Comparison of ENCODE assay signal across 21 cellular contexts in the genomic region with DNA sequence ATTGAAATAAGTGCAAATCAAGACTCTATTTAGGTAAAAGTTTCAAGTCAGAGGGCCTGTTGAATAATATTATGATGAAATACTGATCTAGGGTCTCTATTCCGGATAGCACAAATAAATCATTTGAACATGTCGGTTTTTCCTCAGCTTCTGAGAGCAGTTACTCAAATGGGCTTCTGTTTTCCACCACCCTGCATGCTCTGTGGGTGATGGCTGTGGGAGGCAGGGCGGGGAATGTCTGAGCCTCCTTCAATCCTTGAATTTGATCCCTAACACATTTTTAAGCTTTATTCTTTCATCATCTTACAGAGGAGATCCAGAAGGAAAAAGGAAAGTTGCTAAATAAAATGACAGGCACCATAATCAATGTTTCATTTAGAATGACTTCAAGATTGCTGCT. TPM values are rescaled to one million over a fixed set of nuclear protein-coding genes. Genes with fewer than 3 reads are reported as not detected.
DNase-seq lines count a peak whose midpoint lies in the region; ATAC-seq and TF ChIP-seq lines count a peak whose summit lies in the region.
"Had no signal": no experiment of that assay in that cellular context is flagged by ENCODE, and none has a peak within 500 bp of the region (broad histone marks: within the 10 kb centered on the region; RNA-seq: fewer than 3 reads in every experiment).

No MANE protein-coding gene starts in this region.

- TF ChIP-seq CTCF in cardiac muscle cell (IDR thresholded peaks at IDR 0.05; ENCODE audit: low read depth, low read length) (no peak), left lung (IDR thresholded peaks at IDR 0.05) (no peak)

- H3K27ac ChIP-seq in cardiac muscle cell = peak overlapping the region; percentile 83
- peak overlapping the region in 1 of 2 donors; percentile 21 for H3K27ac ChIP-seq in left lung
- H3K27ac ChIP-seq: HL-60 had no signal

- no peaks in the 10 kb centered on the region for H3K27me3 ChIP-seq in cardiac muscle cell
- H3K27me3 ChIP-seq in left lung = no peaks in the 10 kb centered on the region
- H3K27me3 ChIP-seq: upper lobe of left lung had no signal

- H3K4me1 ChIP-seq in cardiac muscle cell (ENCODE audit: low read depth) (peaks cover 70% of the 10 kb centered on the region), left lung (no peaks in the 10 kb centered on the region)
- H3K4me1 ChIP-seq: upper lobe of left lung had no signal

- no peak overlapping the region for H3K4me3 ChIP-seq in cardiac muscle cell
- H3K4me3 ChIP-seq in left lung = no peak overlapping the region
- H3K4me3 ChIP-seq: upper lobe of left lung had no signal

- ATAC-seq in left cardiac atrium (peak in 1 of 2 donors; percentile 63), left lung (no peak)

- intact Hi-C loops in cardiac septum (cut with DNase I) (no loop called here), left cardiac atrium (cut with DNase I) (no loop called here), left lung (cut with DNase I) (no loop called here)

- peak; percentile 38 for DNase-seq in cardiac muscle cell (ENCODE audit: low read depth in 1 of 2, low spot score in 1 of 2)
- no peak for DNase-seq in cardiac septum (ENCODE audit: low spot score)
- DNase-seq in left cardiac atrium = peak; percentile 26
- DNase-seq in pons (ENCODE audit: low spot score) = peak; percentile 74
- no peak for DNase-seq in NK-92 treated with Interleukin-12 subunit alpha and Interleukin-12 subunit beta, amount 100 ng/mL, for 24 hours (lab: John Stamatoyannopoulos, UW)
- DNase-seq in GF-D8 (lab: John Stamatoyannopoulos, UW) = no peak
- no peak for DNase-seq in left lung
- no peak for DNase-seq in 8988T
- DNase-seq: activated CD4-positive, alpha-beta T cell treated with anti-CD3 and anti-CD28 coated beads, Interleukin-2, amount 50 U/mL, for 1 hour; C1 segment of cervical spinal cord; H9; MM.1S; NCI-H1436 treated with DMSO at 0.1 percent for 48 hours; NCI-H2171 treated with DMSO at 0.1 percent for 48 hours; NCI-H69; OCI-M1; SHP77 treated with DMSO at 0.1 percent for 48 hours; upper lobe of left lung had no signal

- H3K36me3 ChIP-seq in cardiac muscle cell (no peaks in the 10 kb centered on the region), left lung (no peaks in the 10 kb centered on the region)
- H3K36me3 ChIP-seq: upper lobe of left lung had no signal

- H3K9me3 ChIP-seq in cardiac muscle cell (ENCODE audit: low read depth) (no peaks in the 10 kb centered on the region), left lung (no peaks in the 10 kb centered on the region)
- H3K9me3 ChIP-seq: upper lobe of left lung had no signal

RNA-seq across cellular contexts. Expression of a gene that starts 8.5 kb away (rescaled TPM):
- total RNA-seq in cardiac muscle cell (25.9 and 28.4 TPM in 2 replicates), cardiac septum (1.7 TPM), left cardiac atrium (1 to 10 TPM; 3.3 to 6.2 TPM), left lung (10 to 100 TPM in 1 of 2 donors, 1 to 10 TPM in 1; 9.0 to 14.4 TPM)
- 11.0 and 13.4 TPM in 2 replicates for polyA plus RNA-seq in cardiac muscle cell
- total RNA-seq: G401, H9 had no signal
- polyA plus RNA-seq: IgD-negative memory B cell had no signal

Comparison
In these comparisons a context has a peak if more than half of its experiments do, and no peak if none do; other contexts are left out.
1. DNase-seq: peak in cardiac muscle cell (2 of 2), left cardiac atrium (single experiment) and pons (single experiment); none in cardiac septum (single experiment), NK-92 treated with Interleukin-12 subunit alpha and Interleukin-12 subunit beta, amount 100 ng/mL, for 24 hours (single experiment), GF-D8 (single experiment), left lung (0 of 2) and 8988T (single experiment).